ENCODE assay signal across 10 cellular contexts in genomic region chr2:164954954-164955701, GRCh38. TPM values are rescaled to one million over a fixed set of nuclear protein-coding genes. Genes with fewer than 3 reads are reported as not detected.
DNase-seq lines count a peak whose midpoint lies in the region; ATAC-seq, FAIRE-seq and TF ChIP-seq lines count a peak whose summit lies in the region.
"Had no signal": no experiment of that assay in that cellular context is flagged by ENCODE, and none has a peak within 500 bp of the region (broad histone marks: within the 10 kb centered on the region; RNA-seq: fewer than 3 reads in every experiment).

SLC38A11 (minus strand) TSS chr2:164955525; CDS start chr2:164955247, 278 bp downstream.

- TF ChIP-seq CTCF in astrocyte (IDR thresholded peaks at IDR 0.05; ENCODE audit: insufficient read depth, low read depth, low read length): no peak
- TF ChIP-seq CTCF in MM.1S (IDR thresholded peaks at IDR 0.05; ENCODE audit: low read length): no peak

- no peak for ATAC-seq in HG03469 (IDR thresholded peaks at IDR 0.05; ENCODE audit: unreplicated experiment)

- POLR2A ChIA-PET in CD8-positive, alpha-beta memory T cell (lab: Charles Lee): no interaction called here

- no peaks in the 10 kb centered on the region for H3K9me2 ChIP-seq in MM.1S (replicated peaks; ENCODE audit: insufficient read depth, low read length)

- H3K36me3 ChIP-seq in astrocyte (ENCODE audit: insufficient read depth, low read length): no peaks in the 10 kb centered on the region
- H3K36me3 ChIP-seq in MM.1S (replicated peaks; ENCODE audit: insufficient read depth, low read length): no peaks in the 10 kb centered on the region
- H3K36me3 ChIP-seq in CD8-positive, alpha-beta memory T cell (ENCODE audit: insufficient read depth, low read length): no peaks in the 10 kb centered on the region
- H3K36me3 ChIP-seq: neutrophil had no signal

- H3K4me3 ChIP-seq in astrocyte (ENCODE audit: insufficient read depth, low read depth, low read length) (peak within 1 kb of the TSS; percentile 50), MM.1S (ENCODE audit: low read length) (no peak within 1 kb of the TSS)
- H3K4me3 ChIP-seq in CD8-positive, alpha-beta memory T cell (ENCODE audit: low read length): no peak within 1 kb of the TSS

- H3K79me2 ChIP-seq in astrocyte (ENCODE audit: insufficient read depth, low read length) (no peaks in the 10 kb centered on the region), MM.1S (ENCODE audit: low read length) (no peaks in the 10 kb centered on the region)

- H3K4me1 Mint-ChIP-seq in astrocyte (ENCODE audit: low read depth, unreplicated experiment): no peaks in the 10 kb centered on the region
- no peaks in the 10 kb centered on the region for H3K4me1 Mint-ChIP-seq in CD8-positive, alpha-beta memory T cell

- H4K20me1 ChIP-seq in astrocyte (ENCODE audit: insufficient read depth, low read length): no peaks in the 10 kb centered on the region
- no peaks in the 10 kb centered on the region for H4K20me1 ChIP-seq in MM.1S (ENCODE audit: insufficient read depth, low read length)

- H3K27ac ChIP-seq in astrocyte (ENCODE audit: low read depth, low read length): no peak within 1 kb of the TSS
- no peak within 1 kb of the TSS for H3K27ac ChIP-seq in MM.1S (ENCODE audit: low read length)
- H3K27ac ChIP-seq in CD8-positive, alpha-beta memory T cell (ENCODE audit: low read depth, low read length): no peak within 1 kb of the TSS
- H3K27ac ChIP-seq: neutrophil had no signal

- DNase-seq in DMS153 treated with DMSO at 0.1 percent for 48 hours (lab: John Stamatoyannopoulos, UW; ENCODE audit: unreplicated experiment): peak; percentile 10
- no peak for DNase-seq in astrocyte (ENCODE audit: low read depth)
- peak; percentile 22 for DNase-seq in hepatic stellate cell (ENCODE audit: low spot score)
- DNase-seq in retina: peak; percentile 41
- DNase-seq in MM.1S: no peak
- DNase-seq in CD8-positive, alpha-beta memory T cell: no peak
- no peak for DNase-seq in GOT3 (lab: John Stamatoyannopoulos, UW)
- DNase-seq: NCI-H526 treated with DMSO at 0.1 percent for 48 hours had no signal

- FAIRE-seq in astrocyte (lab: Jason Lieb, UNC): no peak

- no peak within 1 kb of the TSS for H3K27ac Mint-ChIP-seq in astrocyte (ENCODE audit: unreplicated experiment)
- H3K27ac Mint-ChIP-seq in CD8-positive, alpha-beta memory T cell: no peak within 1 kb of the TSS

- CTCF ChIA-PET in CD8-positive, alpha-beta memory T cell (lab: Charles Lee): no interaction called here

- no peak within 1 kb of the TSS for H3K4me3 Mint-ChIP-seq in astrocyte (ENCODE audit: unreplicated experiment)
- H3K4me3 Mint-ChIP-seq in CD8-positive, alpha-beta memory T cell: no peak within 1 kb of the TSS

- H3K9ac ChIP-seq in astrocyte (ENCODE audit: low read length) (peak within 1 kb of the TSS; percentile 48), MM.1S (ENCODE audit: low read length) (no peak within 1 kb of the TSS)

- H3K27me3 Mint-ChIP-seq in astrocyte (ENCODE audit: low read depth, unreplicated experiment): peaks cover 5% of the 10 kb centered on the region
- H3K27me3 Mint-ChIP-seq in CD8-positive, alpha-beta memory T cell: peaks cover 5 to 17% of the 10 kb centered on the region in 2 donors

- H3K4me1 ChIP-seq in astrocyte (ENCODE audit: insufficient read depth, low read length) (peaks cover 3% of the 10 kb centered on the region), MM.1S (ENCODE audit: low read length) (no peaks in the 10 kb centered on the region)
- no peaks in the 10 kb centered on the region for H3K4me1 ChIP-seq in CD8-positive, alpha-beta memory T cell (ENCODE audit: insufficient read depth, low read length)

- H3K4me2 ChIP-seq in astrocyte (ENCODE audit: low read length) (peak within 1 kb of the TSS; percentile 88), MM.1S (ENCODE audit: low read depth, low read length) (no peak within 1 kb of the TSS)

- H3K27me3 ChIP-seq in astrocyte (ENCODE audit: insufficient read depth, low read length) (peaks cover 2% of the 10 kb centered on the region), MM.1S (replicated peaks; ENCODE audit: insufficient read depth, low read length) (no peaks in the 10 kb centered on the region)
- H3K27me3 ChIP-seq in CD8-positive, alpha-beta memory T cell (ENCODE audit: insufficient read depth, low read length, poor library complexity, severe bottlenecking): no peaks in the 10 kb centered on the region

- no peaks in the 10 kb centered on the region for H3K36me3 Mint-ChIP-seq in astrocyte (ENCODE audit: low read depth, unreplicated experiment)
- H3K36me3 Mint-ChIP-seq in CD8-positive, alpha-beta memory T cell: no peaks in the 10 kb centered on the region

- H2AFZ ChIP-seq in astrocyte (ENCODE audit: low read depth, low read length) (peak within 1 kb of the TSS; percentile 69), MM.1S (ENCODE audit: low read length) (no peak within 1 kb of the TSS)

- no peaks in the 10 kb centered on the region for H3F3A ChIP-seq in MM.1S (ENCODE audit: insufficient read depth, low read length)

- H3K9me3 Mint-ChIP-seq in astrocyte (ENCODE audit: unreplicated experiment): peaks cover 2% of the 10 kb centered on the region
- peaks cover 0 to 2% (median 0%) of the 10 kb centered on the region in 5 donors for H3K9me3 Mint-ChIP-seq in CD8-positive, alpha-beta memory T cell

- H3K9me3 ChIP-seq in astrocyte (ENCODE audit: insufficient read depth, low read depth, low read length): no peaks in the 10 kb centered on the region
- no peaks in the 10 kb centered on the region for H3K9me3 ChIP-seq in MM.1S (replicated peaks; ENCODE audit: insufficient read depth, low read length)
- no peaks in the 10 kb centered on the region for H3K9me3 ChIP-seq in CD8-positive, alpha-beta memory T cell (ENCODE audit: low read length)
- H3K9me3 ChIP-seq: neutrophil had no signal

RNA-seq across cellular contexts. Expression of gene SLC38A11, which starts in this region (rescaled TPM):
- not detected in 2 replicates for total RNA-seq in astrocyte
- total RNA-seq in CD8-positive, alpha-beta memory T cell: not detected
- not detected for polyA plus RNA-seq in CD8-positive, alpha-beta memory T cell

Comparison
In these comparisons a context has a peak if more than half of its experiments do, and no peak if none do; other contexts are left out.
1. DNase-seq: peak in DMS153 treated with DMSO at 0.1 percent for 48 hours (single experiment), hepatic stellate cell (single experiment) and retina (single experiment); none in astrocyte (single experiment), MM.1S (single experiment), CD8-positive, alpha-beta memory T cell (0 of 5) and GOT3 (single experiment).